8 cellular contexts compared by ENCODE assay signal in genomic region chr4:41887821-41888699, GRCh38. TPM values are rescaled to one million over a fixed set of nuclear protein-coding genes. Genes with fewer than 3 reads are reported as not detected.
DNase-seq lines count a peak whose midpoint lies in the region; ATAC-seq, FAIRE-seq and TF ChIP-seq lines count a peak whose summit lies in the region.

No MANE protein-coding gene starts in this region.

- no peaks in the 10 kb centered on the region for H3K27me3 ChIP-seq in KMS-11 (ENCODE audit: insufficient read depth, low read depth)
- peaks cover 0 to 68% (median 0%) of the 10 kb centered on the region in 4 donors for H3K27me3 ChIP-seq in esophagus squamous epithelium

- no peaks in the 10 kb centered on the region for H4K20me1 ChIP-seq in KMS-11 (ENCODE audit: insufficient read depth)

- no peak for TF ChIP-seq POLR2A in esophagus squamous epithelium (IDR thresholded peaks at IDR 0.05)

- no peak overlapping the region for H3K4me2 ChIP-seq in KMS-11

- peak; percentile 82 for TF ChIP-seq CTCF in KMS-11 (conservative IDR thresholded peaks at IDR 0.05; ENCODE audit: low read depth, low read length)
- peak; percentile 63 to 93 (median 74) for TF ChIP-seq CTCF in esophagus squamous epithelium (IDR thresholded peaks at IDR 0.05)

- peak; percentile 77 for FAIRE-seq in TTC549 (lab: Jason Lieb, UNC)

- no peak overlapping the region for H3K9ac ChIP-seq in KMS-11

- H3K36me3 ChIP-seq in KMS-11 (ENCODE audit: insufficient read depth): no peaks in the 10 kb centered on the region
- no peaks in the 10 kb centered on the region for H3K36me3 ChIP-seq in esophagus squamous epithelium

- peak; percentile 40 to 48 for DNase-seq in NCI-H2081 (lab: John Stamatoyannopoulos, UW)
- DNase-seq in NCI-H2081 treated with DMSO at 0.1 percent for 48 hours (lab: John Stamatoyannopoulos, UW): no peak
- DNase-seq in esophagus squamous epithelium (lab: John Stamatoyannopoulos, UW): no peak
- peak; percentile 47 for DNase-seq in renal cortical epithelial cell (ENCODE audit: low read depth)

- no peaks in the 10 kb centered on the region for H3K9me3 ChIP-seq in esophagus squamous epithelium

- H3K27ac ChIP-seq in KMS-11 (no peak overlapping the region), esophagus squamous epithelium (no peak overlapping the region)

- no peaks in the 10 kb centered on the region for H3K4me1 ChIP-seq in KMS-11 (ENCODE audit: low read depth, poor library complexity, severe bottlenecking)
- no peaks in the 10 kb centered on the region for H3K4me1 ChIP-seq in esophagus squamous epithelium

- no peaks in the 10 kb centered on the region for H3K79me2 ChIP-seq in KMS-11 (ENCODE audit: insufficient read depth, low read depth)

- no peak overlapping the region for H3K4me3 ChIP-seq in KMS-11 (IDR thresholded peaks at IDR 0.05; ENCODE audit: insufficient read depth, low read depth, low read length)
- no peak overlapping the region for H3K4me3 ChIP-seq in esophagus squamous epithelium

- 6 to 9% methylated on average over 3 of the region's 3 CpGs for WGBS in esophagus squamous epithelium, 2 donors

- no peak overlapping the region for H2AFZ ChIP-seq in KMS-11 (ENCODE audit: low read depth)

- intact Hi-C loops in esophagus squamous epithelium (cut with DNase I): loop anchor here (10.0 kb wide), 1 partner anchor 603 kb away; no protein-coding TSS in a partner anchor

- no peak for ATAC-seq in GM21717 (IDR thresholded peaks at IDR 0.05; ENCODE audit: unreplicated experiment)
- ATAC-seq in HG03469 (IDR thresholded peaks at IDR 0.05; ENCODE audit: unreplicated experiment): no peak

RNA-seq across cellular contexts. Expression of gene TMEM33, which starts 47.2 kb away (rescaled TPM):
- total RNA-seq in esophagus squamous epithelium: 10 to 100 TPM; 37.6 to 69.0 (median 65.6) TPM
- total RNA-seq in renal cortical epithelial cell: 60.9 and 95.3 TPM in 2 replicates

Comparison
In these comparisons a context has a peak if more than half of its experiments do, and no peak if none do; other contexts are left out.
1. DNase-seq: peak in NCI-H2081 (2 of 2) and renal cortical epithelial cell (single experiment); none in NCI-H2081 treated with DMSO at 0.1 percent for 48 hours (single experiment) and esophagus squamous epithelium (single experiment).